In the genomic region with DNA sequence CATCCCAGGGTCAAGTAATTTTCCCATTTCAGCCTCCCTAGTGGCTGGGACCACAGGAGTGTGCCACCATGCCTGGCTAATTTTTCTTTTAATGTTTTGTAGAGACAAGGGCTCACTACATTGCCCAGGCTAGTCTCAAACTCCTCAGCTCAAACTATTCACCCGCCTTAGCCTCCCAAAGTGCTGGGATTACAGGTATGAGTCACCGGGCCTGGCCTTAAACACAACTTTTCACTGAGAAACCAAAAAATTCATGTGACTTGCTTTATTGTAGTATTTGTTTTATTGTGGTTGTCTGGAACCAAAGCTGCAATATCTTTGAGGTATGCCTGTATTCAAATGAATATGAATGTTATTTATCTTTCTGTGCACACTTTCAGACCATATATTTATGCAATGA, we compare ENCODE assay signal across 19 cellular contexts.
DNase-seq lines count a peak whose midpoint lies in the region; TF ChIP-seq lines count a peak whose summit lies in the region.
"Had no signal": no experiment of that assay in that cellular context is flagged by ENCODE, and none has a peak within 500 bp of the region (broad histone marks: within the 10 kb centered on the region; RNA-seq: fewer than 3 reads in every experiment).

No MANE protein-coding gene starts in this region.

- no peak for TF ChIP-seq CTCF in choroid plexus epithelial cell (conservative IDR thresholded peaks at IDR 0.05; ENCODE audit: low read depth, low read length)

- peaks cover 2% of the 10 kb centered on the region in 2 donors for H3K27me3 Mint-ChIP-seq in CD4-positive, alpha-beta memory T cell
- H3K27me3 Mint-ChIP-seq in immature natural killer cell (ENCODE audit: low read depth in 3 of 3) = peaks cover 0 to 2% (median 0%) of the 10 kb centered on the region in 3 donors

- H3K36me3 ChIP-seq in CD4-positive, alpha-beta memory T cell (ENCODE audit: insufficient read depth, low read length) = no peaks in the 10 kb centered on the region
- H3K36me3 ChIP-seq: esophagus muscularis mucosa, prostate gland, stomach, vagina had no signal

- H3K4me1 Mint-ChIP-seq in CD4-positive, alpha-beta memory T cell = no peaks in the 10 kb centered on the region
- H3K4me1 Mint-ChIP-seq in immature natural killer cell = no peaks in the 10 kb centered on the region
- H3K4me1 Mint-ChIP-seq: naive B cell had no signal

- POLR2A ChIA-PET in CD4-positive, alpha-beta memory T cell (lab: Charles Lee; ENCODE audit: partially characterized antibody) = no interaction called here

- H3K4me3 Mint-ChIP-seq in CD4-positive, alpha-beta memory T cell = no peak overlapping the region
- H3K4me3 Mint-ChIP-seq in immature natural killer cell = no peak overlapping the region
- H3K4me3 Mint-ChIP-seq: activated T-cell treated with anti-CD3 and anti-CD28 coated beads, Interleukin-2, amount 50 U/mL, for 4 hours; naive B cell had no signal

- H3K27ac Mint-ChIP-seq in CD4-positive, alpha-beta memory T cell = no peak overlapping the region
- no peak overlapping the region for H3K27ac Mint-ChIP-seq in immature natural killer cell
- H3K27ac Mint-ChIP-seq: naive B cell had no signal

- no peaks in the 10 kb centered on the region for H3K27me3 ChIP-seq in CD4-positive, alpha-beta memory T cell (ENCODE audit: insufficient read depth, low read length)
- H3K27me3 ChIP-seq: esophagus muscularis mucosa, stomach, vagina had no signal

- DNase-seq in EH (ENCODE audit: low read depth) = peak; percentile 44
- peak; percentile 10 for DNase-seq in NCI-H226
- DNase-seq in choroid plexus epithelial cell (ENCODE audit: low read depth) = peak; percentile 65
- peak; percentile 9 for DNase-seq in kidney tubule cell (ENCODE audit: low spot score)
- no peak for DNase-seq in GM19240 (ENCODE audit: insufficient read length, low spot score)
- DNase-seq in CD4-positive, alpha-beta memory T cell = no peak
- no peak for DNase-seq in immature natural killer cell
- no peak for DNase-seq in stimulated activated CD4-positive, alpha-beta T cell treated with anti-CD3 and anti-CD28 coated beads, Interleukin-2, amount 100 ng/mL, for 24 hours
- DNase-seq: activated T-cell treated with anti-CD3 and anti-CD28 coated beads, Interleukin-2, amount 50 U/mL, for 4 hours; cortex of kidney; naive B cell; NCI-H146; NCI-H524; stomach had no signal

- CTCF ChIA-PET in CD4-positive, alpha-beta memory T cell (lab: Charles Lee; ENCODE audit: partially characterized antibody) = no interaction called here

- intact Hi-C loops in CD4-positive, alpha-beta memory T cell (cut with micrococcal nuclease) = no loop called here

- no peak overlapping the region for H3K4me3 ChIP-seq in choroid plexus epithelial cell (ENCODE audit: low read depth, low read length)
- H3K4me3 ChIP-seq in CD4-positive, alpha-beta memory T cell (ENCODE audit: low read length in 2 of 2) = no peak overlapping the region
- H3K4me3 ChIP-seq: esophagus muscularis mucosa, prostate gland, stomach, vagina had no signal

- H3K4me1 ChIP-seq in CD4-positive, alpha-beta memory T cell (ENCODE audit: insufficient read depth, low read length) = no peaks in the 10 kb centered on the region
- H3K4me1 ChIP-seq: prostate gland, stomach, vagina had no signal

- no peaks in the 10 kb centered on the region for H3K9me3 ChIP-seq in CD4-positive, alpha-beta memory T cell (ENCODE audit: control insufficient read depth in 1 of 2, low read length in 2 of 2)
- H3K9me3 ChIP-seq: esophagus muscularis mucosa, prostate gland, stomach, vagina had no signal

- H3K27ac ChIP-seq in CD4-positive, alpha-beta memory T cell (ENCODE audit: low read depth, low read length) = no peak overlapping the region
- H3K27ac ChIP-seq: esophagus muscularis mucosa, HL-60, KMS-11, prostate gland, stomach, vagina had no signal

- peaks cover 0 to 4% (median 0%) of the 10 kb centered on the region in 8 donors for H3K9me3 Mint-ChIP-seq in CD4-positive, alpha-beta memory T cell
- H3K9me3 Mint-ChIP-seq in immature natural killer cell = peaks cover 0 to 3% (median 0%) of the 10 kb centered on the region in 6 donors
- H3K9me3 Mint-ChIP-seq: activated T-cell treated with anti-CD3 and anti-CD28 coated beads, Interleukin-2, amount 50 U/mL, for 4 hours had no signal

- no peaks in the 10 kb centered on the region for H3K36me3 Mint-ChIP-seq in CD4-positive, alpha-beta memory T cell
- H3K36me3 Mint-ChIP-seq in immature natural killer cell = peaks cover 0 to 3% (median 0%) of the 10 kb centered on the region in 3 donors
- H3K36me3 Mint-ChIP-seq: naive B cell had no signal

Comparison
In these comparisons a context has a peak if more than half of its experiments do, and no peak if none do; other contexts are left out.
1. DNase-seq: peak in EH (single experiment), NCI-H226 (single experiment), choroid plexus epithelial cell (single experiment) and kidney tubule cell (single experiment); none in GM19240 (single experiment), CD4-positive, alpha-beta memory T cell (0 of 5), immature natural killer cell (0 of 3) and stimulated activated CD4-positive, alpha-beta T cell treated with anti-CD3 and anti-CD28 coated beads, Interleukin-2, amount 100 ng/mL, for 24 hours (0 of 2).